ENCODE assay signal across 1 cellular context in the genomic region with DNA sequence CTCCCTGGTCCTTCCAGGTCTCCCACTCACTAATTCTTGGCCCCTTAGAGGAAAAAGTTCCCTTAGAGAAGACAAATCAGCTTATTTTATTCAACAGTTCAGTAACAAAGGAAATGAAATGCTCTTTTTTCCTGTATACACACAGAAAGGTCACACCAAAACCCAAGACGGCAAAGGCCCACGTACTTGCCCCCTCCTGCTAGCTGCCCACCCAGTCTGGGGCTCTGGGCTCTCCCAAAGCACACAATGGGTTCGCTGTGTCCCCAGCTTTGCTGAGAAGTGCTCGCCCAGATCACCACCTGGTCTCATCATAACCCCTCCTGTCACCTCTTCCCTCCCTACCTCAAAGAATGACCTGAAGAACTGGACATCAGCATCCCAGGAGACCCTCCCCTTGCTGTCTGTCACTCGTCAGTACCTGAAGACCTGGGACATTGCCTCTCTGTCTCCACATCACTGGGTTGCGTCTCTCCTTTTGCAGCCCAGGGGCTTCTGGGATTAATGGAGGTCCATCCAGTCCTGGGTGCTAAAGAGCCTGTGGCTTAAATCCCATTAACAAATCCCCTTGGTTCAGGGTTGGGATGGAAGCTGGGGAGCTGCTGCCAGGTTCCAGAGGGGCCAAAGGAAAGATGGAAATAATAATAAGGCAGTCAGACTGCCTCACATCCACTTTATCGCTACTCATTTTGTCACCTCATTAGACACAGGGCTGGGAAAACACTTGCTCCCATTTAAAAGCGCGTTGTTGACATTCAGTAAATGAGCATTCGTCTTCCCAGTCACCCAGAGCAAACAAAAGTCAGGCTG.
TF ChIP-seq lines count a peak whose summit lies in the region.

No MANE protein-coding gene starts in this region.

TF ChIP-seq in HepG2, 621 proteins besides CTCF, POLR2A, EP300 and RAD21:
- TF ChIP-seq RBM39 (IDR thresholded peaks at IDR 0.05; ENCODE audit: low read depth, low read length, poor library complexity, severe bottlenecking), result no peak
- TF ChIP-seq ZKSCAN5 (CRISPR knock-in tag; IDR thresholded peaks at IDR 0.05), result no peak
- TF ChIP-seq ZNF543 (CRISPR knock-in tag; IDR thresholded peaks at IDR 0.05), result no peak
- TF ChIP-seq TBX2 (CRISPR knock-in tag; IDR thresholded peaks at IDR 0.05; ENCODE audit: borderline replicate concordance), result peak; percentile 52; the same call in 1 of the 2 replicates
- TF ChIP-seq, protein P1, sequence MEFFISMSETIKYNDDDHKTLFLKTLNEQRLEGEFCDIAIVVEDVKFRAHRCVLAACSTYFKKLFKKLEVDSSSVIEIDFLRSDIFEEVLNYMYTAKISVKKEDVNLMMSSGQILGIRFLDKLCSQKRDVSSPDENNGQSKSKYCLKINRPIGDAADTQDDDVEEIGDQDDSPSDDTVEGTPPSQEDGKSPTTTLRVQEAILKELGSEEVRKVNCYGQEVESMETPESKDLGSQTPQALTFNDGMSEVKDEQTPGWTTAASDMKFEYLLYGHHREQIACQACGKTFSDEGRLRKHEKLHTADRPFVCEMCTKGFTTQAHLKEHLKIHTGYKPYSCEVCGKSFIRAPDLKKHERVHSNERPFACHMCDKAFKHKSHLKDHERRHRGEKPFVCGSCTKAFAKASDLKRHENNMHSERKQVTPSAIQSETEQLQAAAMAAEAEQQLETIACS (CRISPR knock-in tag; IDR thresholded peaks at IDR 0.05), result no peak
- TF ChIP-seq KDM1A (CRISPR knock-in tag; IDR thresholded peaks at IDR 0.05), result no peak
- TF ChIP-seq PAX8 (CRISPR knock-in tag; IDR thresholded peaks at IDR 0.05; ENCODE audit: borderline replicate concordance), result no peak
- TF ChIP-seq NFE2 (CRISPR knock-in tag; IDR thresholded peaks at IDR 0.05), result no peak
- no peak for TF ChIP-seq PHF20 (CRISPR knock-in tag; IDR thresholded peaks at IDR 0.05)
- TF ChIP-seq FOXA1 (IDR thresholded peaks at IDR 0.05), result no peak
- TF ChIP-seq FOXA1 (CRISPR knock-in tag; IDR thresholded peaks at IDR 0.05), result peak; percentile 37
- 0 out of 2 replicates have a peak, but pooled peaks have one; percentile 38 for TF ChIP-seq FOXA3 (CRISPR knock-in tag; IDR thresholded peaks at IDR 0.05)
- TF ChIP-seq HNRNPL (IDR thresholded peaks at IDR 0.05; ENCODE audit: low read depth, low read length), result no peak
- TF ChIP-seq, protein P2, sequence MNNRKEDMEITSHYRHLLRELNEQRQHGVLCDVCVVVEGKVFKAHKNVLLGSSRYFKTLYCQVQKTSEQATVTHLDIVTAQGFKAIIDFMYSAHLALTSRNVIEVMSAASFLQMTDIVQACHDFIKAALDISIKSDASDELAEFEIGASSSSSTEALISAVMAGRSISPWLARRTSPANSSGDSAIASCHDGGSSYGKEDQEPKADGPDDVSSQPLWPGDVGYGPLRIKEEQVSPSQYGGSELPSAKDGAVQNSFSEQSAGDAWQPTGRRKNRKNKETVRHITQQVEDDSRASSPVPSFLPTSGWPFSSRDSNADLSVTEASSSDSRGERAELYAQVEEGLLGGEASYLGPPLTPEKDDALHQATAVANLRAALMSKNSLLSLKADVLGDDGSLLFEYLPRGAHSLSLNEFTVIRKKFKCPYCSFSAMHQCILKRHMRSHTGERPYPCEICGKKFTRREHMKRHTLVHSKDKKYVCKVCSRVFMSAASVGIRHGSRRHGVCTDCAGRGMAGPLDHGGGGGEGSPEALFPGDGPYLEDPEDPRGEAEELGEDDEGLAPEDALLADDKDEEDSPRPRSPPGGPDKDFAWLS (CRISPR knock-in tag; IDR thresholded peaks at IDR 0.05; ENCODE audit: borderline replicate concordance), result no peak
- no peak for TF ChIP-seq NR2F2 (IDR thresholded peaks at IDR 0.05; ENCODE audit: borderline replicate concordance, low read depth)
- no peak for TF ChIP-seq ZNF263 (CRISPR knock-in tag; IDR thresholded peaks at IDR 0.05)
- TF ChIP-seq, protein P3, sequence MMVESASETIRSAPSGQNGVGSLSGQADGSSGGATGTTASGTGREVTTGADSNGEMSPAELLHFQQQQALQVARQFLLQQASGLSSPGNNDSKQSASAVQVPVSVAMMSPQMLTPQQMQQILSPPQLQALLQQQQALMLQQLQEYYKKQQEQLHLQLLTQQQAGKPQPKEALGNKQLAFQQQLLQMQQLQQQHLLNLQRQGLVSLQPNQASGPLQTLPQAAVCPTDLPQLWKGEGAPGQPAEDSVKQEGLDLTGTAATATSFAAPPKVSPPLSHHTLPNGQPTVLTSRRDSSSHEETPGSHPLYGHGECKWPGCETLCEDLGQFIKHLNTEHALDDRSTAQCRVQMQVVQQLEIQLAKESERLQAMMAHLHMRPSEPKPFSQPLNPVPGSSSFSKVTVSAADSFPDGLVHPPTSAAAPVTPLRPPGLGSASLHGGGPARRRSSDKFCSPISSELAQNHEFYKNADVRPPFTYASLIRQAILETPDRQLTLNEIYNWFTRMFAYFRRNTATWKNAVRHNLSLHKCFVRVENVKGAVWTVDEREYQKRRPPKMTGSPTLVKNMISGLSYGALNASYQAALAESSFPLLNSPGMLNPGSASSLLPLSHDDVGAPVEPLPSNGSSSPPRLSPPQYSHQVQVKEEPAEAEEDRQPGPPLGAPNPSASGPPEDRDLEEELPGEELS (CRISPR knock-in tag; IDR thresholded peaks at IDR 0.05), result 0 out of 2 replicates have a peak, but pooled peaks have one; percentile 13
- no peak for TF ChIP-seq NFATC3 (CRISPR knock-in tag; IDR thresholded peaks at IDR 0.05)
- TF ChIP-seq SNRNP70 (IDR thresholded peaks at IDR 0.05; ENCODE audit: low read depth, low read length), result no peak
- TF ChIP-seq ZNF773 (CRISPR knock-in tag; IDR thresholded peaks at IDR 0.05; ENCODE audit: borderline replicate concordance), result no peak
- no peak for TF ChIP-seq HNF4G (IDR thresholded peaks at IDR 0.05; ENCODE audit: borderline replicate concordance, low read depth, low read length)
- TF ChIP-seq HNF4G (CRISPR knock-in tag; IDR thresholded peaks at IDR 0.05; ENCODE audit: borderline replicate concordance, low read depth), result no peak
- TF ChIP-seq ZNF605 (CRISPR knock-in tag; IDR thresholded peaks at IDR 0.05), result no peak
- TF ChIP-seq ZNF747 (CRISPR knock-in tag; IDR thresholded peaks at IDR 0.05; ENCODE audit: borderline replicate concordance), result no peak
- TF ChIP-seq ZNF205 (CRISPR knock-in tag; IDR thresholded peaks at IDR 0.05), result no peak
